10 cellular contexts compared by ENCODE assay signal in genomic region chr11:123188508-123189165, GRCh38. TPM values are rescaled to one million over a fixed set of nuclear protein-coding genes. Genes with fewer than 3 reads are reported as not detected.
DNase-seq lines count a peak whose midpoint lies in the region; ATAC-seq and TF ChIP-seq lines count a peak whose summit lies in the region.
"Had no signal": no experiment of that assay in that cellular context is flagged by ENCODE, and none has a peak within 500 bp of the region (broad histone marks: within the 10 kb centered on the region; RNA-seq: fewer than 3 reads in every experiment).

No MANE protein-coding gene starts in this region.

- peaks cover 47% of the 10 kb centered on the region for H3K36me3 Mint-ChIP-seq in HFFc6 (ENCODE audit: low read depth)
- H3K36me3 Mint-ChIP-seq: IgD-negative memory B cell had no signal

- no peaks in the 10 kb centered on the region for H4K20me1 ChIP-seq in hepatocyte (ENCODE audit: insufficient read depth, poor library complexity, severe bottlenecking)

- TF ChIP-seq CTCF in HFFc6 (IDR thresholded peaks at IDR 0.05) (peak; percentile 27; the same call in 1 of the 2 replicates), breast epithelium (IDR thresholded peaks at IDR 0.05) (peak in 2 of 3 donors; percentile 34 to 54), hepatocyte (IDR thresholded peaks at IDR 0.05; ENCODE audit: poor library complexity) (no peak)

- H3K9me2 ChIP-seq in hepatocyte (replicated peaks; ENCODE audit: insufficient read depth) = no peaks in the 10 kb centered on the region

- H3K4me3 ChIP-seq in breast epithelium (peak overlapping the region in 2 of 3 donors; percentile 27 to 46), hepatocyte (no peak overlapping the region), stomach smooth muscle (ENCODE audit: low read length in 2 of 2) (peak overlapping the region; percentile 45 to 58)

- no peak overlapping the region for H2AFZ ChIP-seq in hepatocyte

- H3K9me3 Mint-ChIP-seq in HFFc6 = no peaks in the 10 kb centered on the region
- H3K9me3 Mint-ChIP-seq: IgD-negative memory B cell had no signal

- no peaks in the 10 kb centered on the region for H3K36me3 ChIP-seq in breast epithelium
- no peaks in the 10 kb centered on the region for H3K36me3 ChIP-seq in hepatocyte (replicated peaks; ENCODE audit: insufficient read depth, low read depth)
- H3K36me3 ChIP-seq in stomach smooth muscle (ENCODE audit: control insufficient read depth in 2 of 2, insufficient read depth in 2 of 2, low read length in 2 of 2) = peaks cover 0 to 4% of the 10 kb centered on the region in 2 donors

- H3K27me3 ChIP-seq in breast epithelium (no peaks in the 10 kb centered on the region), hepatocyte (peaks cover 9% of the 10 kb centered on the region), stomach smooth muscle (ENCODE audit: control insufficient read depth in 1 of 2, insufficient read depth in 2 of 2, low read length in 2 of 2) (no peaks in the 10 kb centered on the region)

- H3K4me1 Mint-ChIP-seq in HFFc6 (ENCODE audit: low read depth) = peaks cover 96% of the 10 kb centered on the region
- H3K4me1 Mint-ChIP-seq: IgD-negative memory B cell had no signal

- peak overlapping the region; percentile 92 for H3K27ac Mint-ChIP-seq in HFFc6
- H3K27ac Mint-ChIP-seq: IgD-negative memory B cell had no signal

- peak overlapping the region; percentile 81 for H3K4me3 Mint-ChIP-seq in HFFc6
- H3K4me3 Mint-ChIP-seq: IgD-negative memory B cell had no signal

- 41% methylated on average over 5 of the region's 5 CpGs for WGBS in hepatocyte (ENCODE audit: low lambda C conversion rate, missing lambda C conversion rate)

- no peak for ATAC-seq in GM21390 (IDR thresholded peaks at IDR 0.05; ENCODE audit: unreplicated experiment)

- H3K9ac ChIP-seq in stomach smooth muscle (ENCODE audit: low read length in 2 of 2) = peak overlapping the region; percentile 41 to 69

- H3K4me2 ChIP-seq in hepatocyte = peak overlapping the region; percentile 64

- DNase-seq in HFFc6 (peak; percentile 81), breast epithelium (ENCODE audit: low spot score in 2 of 2) (peak in 1 of 2 donors; percentile 72), hepatocyte (ENCODE audit: low spot score) (no peak), NCI-H146 (lab: John Stamatoyannopoulos, UW) (no peak), NCI-H146 treated with DMSO at 0.1 percent for 48 hours (lab: John Stamatoyannopoulos, UW; ENCODE audit: unreplicated experiment) (no peak), cortex of kidney (lab: John Stamatoyannopoulos, UW) (no peak)

- intact Hi-C loops in breast epithelium (cut with DNase I; ENCODE audit: low total_unique reads) = no loop called here

- H3K9me3 ChIP-seq in breast epithelium (no peaks in the 10 kb centered on the region), hepatocyte (ENCODE audit: low read depth) (no peaks in the 10 kb centered on the region), stomach smooth muscle (ENCODE audit: control insufficient read depth in 2 of 2, low read length in 2 of 2) (no peaks in the 10 kb centered on the region)

- H3K79me2 ChIP-seq in hepatocyte = peaks cover 80% of the 10 kb centered on the region

- H3K27me3 Mint-ChIP-seq in HFFc6 (ENCODE audit: insufficient read depth) = peaks cover 2% of the 10 kb centered on the region; the same call in 1 of the 2 replicates

- TF ChIP-seq POLR2A in breast epithelium (IDR thresholded peaks at IDR 0.05) = no peak

- H3K4me1 ChIP-seq in breast epithelium (no peaks in the 10 kb centered on the region), hepatocyte (ENCODE audit: insufficient read depth) (peaks cover 9% of the 10 kb centered on the region), stomach smooth muscle (ENCODE audit: control insufficient read depth, insufficient read depth, low read length) (peaks cover 66% of the 10 kb centered on the region)

- peak overlapping the region; percentile 79 to 91 for H3K27ac ChIP-seq in breast epithelium
- peak overlapping the region; percentile 81 for H3K27ac ChIP-seq in hepatocyte
- peak overlapping the region; percentile 74 for H3K27ac ChIP-seq in stomach smooth muscle (ENCODE audit: low read length)
- H3K27ac ChIP-seq: VCaP had no signal

RNA-seq across cellular contexts. Expression of gene CLMP, which starts 6.4 kb away (rescaled TPM):
- 100 to 1,000 TPM; 126 to 201 (median 138) TPM for total RNA-seq in HFFc6 (2021; fragmentation: NEBNext Ultra II Directional; extraction: Animal tissue kit (Norgen Biotek cat#: 25700))
- total RNA-seq in breast epithelium (100 to 1,000 TPM in 1 of 3 donors, 10 to 100 TPM in 2; 70.8 to 241 (median 82.9) TPM), hepatocyte (59.4 and 75.1 TPM in 2 replicates)
- polyA plus RNA-seq in hepatocyte = 23.3 and 27.1 TPM in 2 replicates
